ENCODE assay signal across 1 cellular context in genomic region chr17:49290690-49291326, GRCh38.
TF ChIP-seq lines count a peak whose summit lies in the region.

No MANE protein-coding gene starts in this region.

TF ChIP-seq in GM12878, 131 proteins besides CTCF, POLR2A, EP300 and RAD21 (continued from another document):
- no peak for TF ChIP-seq ETV6 (conservative IDR thresholded peaks at IDR 0.05 in 1 of 2, IDR thresholded peaks at IDR 0.05 in 1 of 2; ENCODE audit: borderline replicate concordance in 1 of 2, low read depth in 1 of 2)
- TF ChIP-seq SMARCA5 (IDR thresholded peaks at IDR 0.05), result no peak
- peak; percentile 50; the same call in 1 of the 2 replicates for TF ChIP-seq SMC3 (IDR thresholded peaks at IDR 0.05; ENCODE audit: borderline replicate concordance, low read length)
